Comparison of ENCODE assay signal across 13 cellular contexts in genomic region chr14:22469541-22470303, GRCh38.
DNase-seq lines count a peak whose midpoint lies in the region; ATAC-seq and TF ChIP-seq lines count a peak whose summit lies in the region.
"Had no signal": no experiment of that assay in that cellular context is flagged by ENCODE, and none has a peak within 500 bp of the region (broad histone marks: within the 10 kb centered on the region; RNA-seq: fewer than 3 reads in every experiment).

No MANE protein-coding gene starts in this region.

- no peaks in the 10 kb centered on the region for H3K4me1 Mint-ChIP-seq in T-helper 2 cell treated with Interferon-gamma antibody and Interleukin-4, amounts not matched to agents 5 μg/mL and 100 μg/mL, for 36 hours (ENCODE audit: low read depth)
- no peaks in the 10 kb centered on the region for H3K4me1 Mint-ChIP-seq in central memory CD8-positive, alpha-beta T cell
- H3K4me1 Mint-ChIP-seq in stimulated activated effector memory CD8-positive, alpha-beta T cell treated with anti-CD3 and anti-CD28 coated beads, Interleukin-12 subunit alpha, Interleukin-12 subunit beta, amount 100 ng/mL, for 72 hours: peaks cover 7% of the 10 kb centered on the region
- H3K4me1 Mint-ChIP-seq: activated CD4-positive, alpha-beta T cell treated with anti-CD3 and anti-CD28 coated beads, Interleukin-2, amount 10 ng/mL, durations not matched to agents 7 days and 5 days had no signal

- H3K27me3 Mint-ChIP-seq in T-helper 2 cell treated with Interferon-gamma antibody and Interleukin-4, amounts not matched to agents 5 μg/mL and 100 μg/mL, for 36 hours (ENCODE audit: low read depth): no peaks in the 10 kb centered on the region
- no peaks in the 10 kb centered on the region for H3K27me3 Mint-ChIP-seq in central memory CD8-positive, alpha-beta T cell
- H3K27me3 Mint-ChIP-seq: activated CD4-positive, alpha-beta T cell treated with anti-CD3 and anti-CD28 coated beads, Interleukin-2, amount 10 ng/mL, durations not matched to agents 7 days and 5 days had no signal

- no peaks in the 10 kb centered on the region for H3K36me3 ChIP-seq in smooth muscle cell (ENCODE audit: low read depth)
- H3K36me3 ChIP-seq: Peyer's patch, right atrium auricular region had no signal

- H3F3A ChIP-seq in smooth muscle cell (ENCODE audit: low read depth): no peaks in the 10 kb centered on the region

- H2AFZ ChIP-seq in smooth muscle cell (ENCODE audit: low read depth): no peak overlapping the region

- ATAC-seq in central memory CD8-positive, alpha-beta T cell (replicated peaks; ENCODE audit: extremely low read depth, poor library complexity, severe bottlenecking): no peak
- no peak for ATAC-seq in stimulated activated effector memory CD8-positive, alpha-beta T cell treated with anti-CD3 and anti-CD28 coated beads, Interleukin-12 subunit alpha, Interleukin-12 subunit beta, amount 100 ng/mL, for 72 hours
- no peak for ATAC-seq in HG02970 (IDR thresholded peaks at IDR 0.05; ENCODE audit: low FRiP score, unreplicated experiment)

- H3K79me2 ChIP-seq in smooth muscle cell (ENCODE audit: low read depth): no peaks in the 10 kb centered on the region

- no peaks in the 10 kb centered on the region for H4K20me1 ChIP-seq in smooth muscle cell (ENCODE audit: low read depth)

- no peak for TF ChIP-seq CTCF in smooth muscle cell (IDR thresholded peaks at IDR 0.05; ENCODE audit: borderline replicate concordance, insufficient read depth, poor library complexity, severe bottlenecking)

- no peaks in the 10 kb centered on the region for H3K4me1 ChIP-seq in smooth muscle cell (ENCODE audit: low read depth)

- no peak for DNase-seq in T-helper 2 cell treated with Interferon-gamma antibody and Interleukin-4, amounts not matched to agents 5 μg/mL and 100 μg/mL, for 36 hours (ENCODE audit: low spot score)
- DNase-seq in T-helper 2 cell (no peak), MV-4-11 (lab: John Stamatoyannopoulos, UW) (peak; percentile 5), NCI-H226 (no peak), smooth muscle cell (lab: John Stamatoyannopoulos, UW; ENCODE audit: unreplicated experiment) (no peak)
- DNase-seq in central memory CD8-positive, alpha-beta T cell (ENCODE audit: low spot score in 2 of 2): no peak
- DNase-seq in stimulated activated effector memory CD8-positive, alpha-beta T cell treated with anti-CD3 and anti-CD28 coated beads, Interleukin-12 subunit alpha, Interleukin-12 subunit beta, amount 100 ng/mL, for 72 hours (ENCODE audit: low spot score in 2 of 2): no peak
- DNase-seq: activated CD4-positive, alpha-beta T cell treated with anti-CD3 and anti-CD28 coated beads, Interleukin-2, amount 10 ng/mL, durations not matched to agents 7 days and 5 days; MM.1S; Peyer's patch had no signal

- H3K9me3 ChIP-seq in smooth muscle cell (replicated peaks; ENCODE audit: low read depth): no peaks in the 10 kb centered on the region
- H3K9me3 ChIP-seq: Peyer's patch, right atrium auricular region had no signal

- H3K27ac Mint-ChIP-seq in T-helper 2 cell treated with Interferon-gamma antibody and Interleukin-4, amounts not matched to agents 5 μg/mL and 100 μg/mL, for 36 hours: peak overlapping the region; percentile 41
- no peak overlapping the region for H3K27ac Mint-ChIP-seq in central memory CD8-positive, alpha-beta T cell (ENCODE audit: low read depth)
- H3K27ac Mint-ChIP-seq in stimulated activated effector memory CD8-positive, alpha-beta T cell treated with anti-CD3 and anti-CD28 coated beads, Interleukin-12 subunit alpha, Interleukin-12 subunit beta, amount 100 ng/mL, for 72 hours: peak overlapping the region; percentile 40

- no peak overlapping the region for H3K9ac ChIP-seq in smooth muscle cell (ENCODE audit: low read depth)

- H3K27me3 ChIP-seq in smooth muscle cell (ENCODE audit: low read depth): peaks cover 5% of the 10 kb centered on the region
- H3K27me3 ChIP-seq: Peyer's patch, right atrium auricular region had no signal

- 85% methylated on average over 8 of the region's 8 CpGs for WGBS in smooth muscle cell (ENCODE audit: low lambda C conversion rate)

- H3K27ac ChIP-seq in smooth muscle cell (ENCODE audit: low read depth): no peak overlapping the region
- H3K27ac ChIP-seq: Peyer's patch, right atrium auricular region had no signal

- H3K4me3 Mint-ChIP-seq in T-helper 2 cell treated with Interferon-gamma antibody and Interleukin-4, amounts not matched to agents 5 μg/mL and 100 μg/mL, for 36 hours: peak overlapping the region; percentile 46
- peak overlapping the region; percentile 18 for H3K4me3 Mint-ChIP-seq in central memory CD8-positive, alpha-beta T cell
- peak overlapping the region; percentile 45 for H3K4me3 Mint-ChIP-seq in stimulated activated effector memory CD8-positive, alpha-beta T cell treated with anti-CD3 and anti-CD28 coated beads, Interleukin-12 subunit alpha, Interleukin-12 subunit beta, amount 100 ng/mL, for 72 hours
- H3K4me3 Mint-ChIP-seq: activated CD4-positive, alpha-beta T cell treated with anti-CD3 and anti-CD28 coated beads, Interleukin-2, amount 10 ng/mL, durations not matched to agents 7 days and 5 days; neural crest cell had no signal

- H3K36me3 Mint-ChIP-seq in T-helper 2 cell treated with Interferon-gamma antibody and Interleukin-4, amounts not matched to agents 5 μg/mL and 100 μg/mL, for 36 hours (ENCODE audit: low read depth): no peaks in the 10 kb centered on the region
- no peaks in the 10 kb centered on the region for H3K36me3 Mint-ChIP-seq in central memory CD8-positive, alpha-beta T cell (ENCODE audit: insufficient read depth)
- H3K36me3 Mint-ChIP-seq in stimulated activated effector memory CD8-positive, alpha-beta T cell treated with anti-CD3 and anti-CD28 coated beads, Interleukin-12 subunit alpha, Interleukin-12 subunit beta, amount 100 ng/mL, for 72 hours: no peaks in the 10 kb centered on the region

- no peak overlapping the region for H3K4me2 ChIP-seq in smooth muscle cell

- no peaks in the 10 kb centered on the region for H3K9me3 Mint-ChIP-seq in T-helper 2 cell treated with Interferon-gamma antibody and Interleukin-4, amounts not matched to agents 5 μg/mL and 100 μg/mL, for 36 hours
- no peaks in the 10 kb centered on the region for H3K9me3 Mint-ChIP-seq in central memory CD8-positive, alpha-beta T cell
- no peaks in the 10 kb centered on the region for H3K9me3 Mint-ChIP-seq in stimulated activated effector memory CD8-positive, alpha-beta T cell treated with anti-CD3 and anti-CD28 coated beads, Interleukin-12 subunit alpha, Interleukin-12 subunit beta, amount 100 ng/mL, for 72 hours
- H3K9me3 Mint-ChIP-seq: activated CD4-positive, alpha-beta T cell treated with anti-CD3 and anti-CD28 coated beads, Interleukin-2, amount 10 ng/mL, durations not matched to agents 7 days and 5 days; neural crest cell had no signal

- H3K4me3 ChIP-seq in smooth muscle cell: no peak overlapping the region
- H3K4me3 ChIP-seq: Peyer's patch, right atrium auricular region had no signal
